Comparison of ENCODE assay signal across 17 cellular contexts in the genomic region with DNA sequence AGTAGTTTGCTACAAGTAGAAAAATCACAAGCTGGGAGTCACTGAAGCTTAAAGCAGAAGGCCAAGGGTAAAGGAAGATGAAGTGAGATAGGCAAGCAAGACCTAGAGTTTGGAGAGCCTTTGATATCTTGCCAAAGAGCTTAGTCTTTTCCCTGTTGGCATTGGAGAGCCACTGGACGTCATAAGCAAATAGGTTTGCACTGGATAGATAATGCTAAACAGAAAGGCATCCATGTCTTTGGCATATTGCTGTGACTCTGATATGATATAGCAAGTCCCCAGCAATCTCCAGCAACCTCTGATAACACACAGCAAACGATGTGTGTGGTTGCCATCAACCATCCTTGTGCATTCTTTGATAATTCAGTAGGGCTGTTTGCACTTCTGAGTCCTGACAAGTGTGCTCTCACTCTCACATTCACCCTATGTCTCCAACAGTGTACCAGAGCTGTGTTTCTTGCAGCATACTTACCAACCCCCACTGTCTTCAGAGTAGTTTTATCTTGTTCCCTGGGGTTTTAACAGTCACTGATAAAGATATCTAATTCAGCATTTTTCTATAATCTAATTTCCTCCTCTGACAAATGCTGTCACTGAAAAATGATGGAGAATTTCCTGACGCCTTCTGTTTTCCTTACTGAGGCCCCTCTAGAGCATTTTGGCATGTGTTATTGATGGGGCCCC. TPM values are rescaled to one million over a fixed set of nuclear protein-coding genes. Genes with fewer than 3 reads are reported as not detected.
"Had no signal": no experiment of that assay in that cellular context is flagged by ENCODE, and none has a peak within 500 bp of the region (broad histone marks: within the 10 kb centered on the region; RNA-seq: fewer than 3 reads in every experiment).

No MANE protein-coding gene starts in this region.

- H3K4me1 Mint-ChIP-seq: activated T-helper 17 cell treated with anti-CD3 and anti-CD28 coated beads, Interleukin-2, amount 50 U/mL, for 72 hours had no signal

- ATAC-seq: activated T-helper 17 cell treated with anti-CD3 and anti-CD28 coated beads, Interleukin-2, amount 50 U/mL, for 72 hours; esophagus mucosa; left lung; naive thymus-derived CD8-positive, alpha-beta T cell had no signal

- H3K36me3 Mint-ChIP-seq: naive thymus-derived CD8-positive, alpha-beta T cell had no signal

- H3K4me3 Mint-ChIP-seq: activated T-helper 17 cell treated with anti-CD3 and anti-CD28 coated beads, Interleukin-2, amount 50 U/mL, for 72 hours; naive thymus-derived CD8-positive, alpha-beta T cell; stimulated activated naive CD8-positive, alpha-beta T cell treated with anti-CD3 and anti-CD28 coated beads, Interleukin-15, Interleukin-2, amounts not matched to agents 100 ng/mL and 50 ng/mL, for 24 hours had no signal

- H3K9me3 ChIP-seq: left lung, right atrium auricular region, suprapubic skin had no signal

- H3K36me3 ChIP-seq: left lung, right atrium auricular region, suprapubic skin had no signal

- H3K4me3 ChIP-seq: dorsolateral prefrontal cortex, hepatocyte, left lung, right atrium auricular region, suprapubic skin had no signal

- H3K4me1 ChIP-seq: left lung, right atrium auricular region had no signal

- DNase-seq: activated CD4-positive, alpha-beta T cell treated with anti-CD3 and anti-CD28 coated beads for 1 hour; activated CD4-positive, alpha-beta T cell treated with anti-CD3 and anti-CD28 coated beads, Interleukin-2, amount 50 U/mL, for 4 hours; activated naive CD4-positive, alpha-beta T cell treated with Interleukin-2 at 50 U/mL for 16 hours; dorsolateral prefrontal cortex; islet precursor cell; left lung; mammary epithelial cell; naive thymus-derived CD8-positive, alpha-beta T cell; nucleus accumbens; trophoblast cell had no signal

- H3K27ac Mint-ChIP-seq: activated T-helper 17 cell treated with anti-CD3 and anti-CD28 coated beads, Interleukin-2, amount 50 U/mL, for 72 hours; stimulated activated naive CD8-positive, alpha-beta T cell treated with anti-CD3 and anti-CD28 coated beads, Interleukin-15, Interleukin-2, amounts not matched to agents 100 ng/mL and 50 ng/mL, for 24 hours had no signal

- H3K9me3 Mint-ChIP-seq: activated T-helper 17 cell treated with anti-CD3 and anti-CD28 coated beads, Interleukin-2, amount 50 U/mL, for 72 hours; naive thymus-derived CD8-positive, alpha-beta T cell; stimulated activated naive CD8-positive, alpha-beta T cell treated with anti-CD3 and anti-CD28 coated beads, Interleukin-15, Interleukin-2, amounts not matched to agents 100 ng/mL and 50 ng/mL, for 24 hours had no signal

- H3K27me3 Mint-ChIP-seq: stimulated activated naive CD8-positive, alpha-beta T cell treated with anti-CD3 and anti-CD28 coated beads, Interleukin-15, Interleukin-2, amounts not matched to agents 100 ng/mL and 50 ng/mL, for 24 hours had no signal

- H3K27ac ChIP-seq: dorsolateral prefrontal cortex, hepatocyte, left lung, right atrium auricular region, suprapubic skin, VCaP had no signal

RNA-seq across cellular contexts. Expression of a gene that starts 16.9 kb away (rescaled TPM):
- polyA plus RNA-seq: mammary epithelial cell; naive thymus-derived CD8-positive, alpha-beta T cell had no signal
